In genomic region chr5:41661221-41661620, GRCh38 we compare ENCODE assay signal across 5 cellular contexts.
"Had no signal": no experiment of that assay in that cellular context is flagged by ENCODE, and none has a peak within 500 bp of the region (broad histone marks: within the 10 kb centered on the region; RNA-seq: fewer than 3 reads in every experiment).

No MANE protein-coding gene starts in this region.

- H3K4me3 ChIP-seq: K562 had no signal

- H3K27ac ChIP-seq: HL-60 had no signal

- DNase-seq: IMR-90, KBM-7, KG1 had no signal
